17 cellular contexts compared by ENCODE assay signal in the genomic region with DNA sequence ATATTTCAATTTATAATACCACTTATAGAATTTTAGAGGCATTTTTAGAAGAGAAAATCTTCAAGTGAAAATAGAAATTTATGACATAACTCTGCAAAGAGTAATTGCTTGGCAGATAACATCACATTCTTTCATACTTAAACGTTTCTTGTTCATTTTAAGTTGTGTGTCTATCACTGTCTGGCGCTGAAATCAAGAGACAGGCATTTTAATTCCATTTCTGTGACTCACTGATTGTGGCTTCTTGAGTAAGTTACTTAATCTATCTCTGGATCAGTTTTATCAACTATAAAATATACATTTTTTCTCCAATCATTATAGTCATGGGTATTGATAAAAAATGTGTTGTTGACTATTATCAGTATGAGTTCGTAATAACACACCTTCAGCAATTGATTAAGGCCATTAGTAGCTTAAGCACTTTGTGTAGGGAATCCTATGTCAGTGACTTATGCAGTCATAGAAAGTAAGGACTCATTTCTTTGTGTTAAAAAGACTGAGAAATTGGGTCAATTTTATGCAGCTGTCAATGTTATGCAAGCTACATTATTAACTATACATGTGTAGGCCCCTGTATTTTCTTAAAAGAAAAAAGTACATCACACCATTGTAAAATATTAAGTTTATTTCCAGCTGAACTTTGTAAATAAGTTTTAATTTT.
DNase-seq lines count a peak whose midpoint lies in the region; ATAC-seq and TF ChIP-seq lines count a peak whose summit lies in the region.
"Had no signal": no experiment of that assay in that cellular context is flagged by ENCODE, and none has a peak within 500 bp of the region (broad histone marks: within the 10 kb centered on the region; RNA-seq: fewer than 3 reads in every experiment).

No MANE protein-coding gene starts in this region.

- H4K91ac ChIP-seq in IMR-90 (ENCODE audit: insufficient read depth, low read depth, low read length), result no peak overlapping the region
- no peak overlapping the region for H4K91ac ChIP-seq in mesenchymal stem cell (ENCODE audit: low read length)

- no peak overlapping the region for H2BK12ac ChIP-seq in mesenchymal stem cell (ENCODE audit: low read length in 2 of 2)

- H3K14ac ChIP-seq in IMR-90 (replicated peaks; ENCODE audit: low read depth, low read length), result no peak overlapping the region
- no peak overlapping the region for H3K14ac ChIP-seq in mesenchymal stem cell (ENCODE audit: low read length in 2 of 2)

- H4K8ac ChIP-seq in IMR-90 (ENCODE audit: low read depth in 2 of 2, low read length in 2 of 2) (no peak overlapping the region), mesenchymal stem cell (ENCODE audit: low read length) (no peak overlapping the region)

- H4K5ac ChIP-seq in IMR-90 (ENCODE audit: low read depth, low read length), result no peak overlapping the region

- H3K9me3 ChIP-seq in A673 (ENCODE audit: low read depth, low read length, poor library complexity, severe bottlenecking) (no peaks in the 10 kb centered on the region), IMR-90 (ENCODE audit: control insufficient read depth, insufficient read depth, low read length) (peaks cover 4% of the 10 kb centered on the region; the same call in 1 of the 2 replicates), mammary epithelial cell (replicated peaks; ENCODE audit: insufficient read depth, low read length) (no peaks in the 10 kb centered on the region), mesenchymal stem cell (ENCODE audit: control insufficient read depth, low read length) (no peaks in the 10 kb centered on the region), BE2C (no peaks in the 10 kb centered on the region)
- H3K9me3 ChIP-seq: Caco-2, heart left ventricle, Peyer's patch had no signal

- no peak overlapping the region for H2BK20ac ChIP-seq in IMR-90 (ENCODE audit: low read depth, low read length)

- no peaks in the 10 kb centered on the region for H3K79me2 ChIP-seq in mammary epithelial cell (ENCODE audit: insufficient read depth, low read length)

- TF ChIP-seq POLR2A in IMR-90 (IDR thresholded peaks at IDR 0.05; ENCODE audit: low read depth, low read length), result no peak

- in situ Hi-C loops in IMR-90 (cut with MboI; ENCODE audit: low sequenced_read_pairs) (no loop called here), mammary epithelial cell (cut with MboI; ENCODE audit: low sequenced_read_pairs in 2 of 2) (no loop called here)

- H3K27ac ChIP-seq in A673 (ENCODE audit: low read depth, low read length, poor library complexity, severe bottlenecking), result peak overlapping the region; percentile 20
- H3K27ac ChIP-seq in IMR-90 (ENCODE audit: insufficient read depth, low read length), result no peak overlapping the region
- no peak overlapping the region for H3K27ac ChIP-seq in mammary epithelial cell (ENCODE audit: insufficient read depth, low read depth, low read length)
- H3K27ac ChIP-seq in mesenchymal stem cell (ENCODE audit: low read length, poor library complexity, severe bottlenecking), result no peak overlapping the region
- H3K27ac ChIP-seq: heart left ventricle, Peyer's patch had no signal

- dilution Hi-C loops in IMR-90 (cut with HindIII; ENCODE audit: low sequenced_read_pairs, unreplicated experiment), result no loop called here
- dilution Hi-C loops in mammary epithelial cell (cut with HindIII; ENCODE audit: low sequenced_read_pairs), result no loop called here

- H2AK9ac ChIP-seq in IMR-90 (replicated peaks; ENCODE audit: low read depth, low read length, poor library complexity), result no peak overlapping the region

- H2AK5ac ChIP-seq in IMR-90 (ENCODE audit: low read depth, low read length), result no peak overlapping the region
- no peak overlapping the region for H2AK5ac ChIP-seq in mesenchymal stem cell (ENCODE audit: low read length, severe bottlenecking)

- H3K27me3 ChIP-seq in A673 (replicated peaks; ENCODE audit: insufficient read depth, low read depth, low read length, poor library complexity) (no peaks in the 10 kb centered on the region), IMR-90 (ENCODE audit: control insufficient read depth, insufficient read depth, low read length) (no peaks in the 10 kb centered on the region), mammary epithelial cell (ENCODE audit: insufficient read depth, low read length) (no peaks in the 10 kb centered on the region), mesenchymal stem cell (ENCODE audit: control insufficient read depth in 1 of 2, insufficient read depth in 1 of 2, low read length in 2 of 2) (no peaks in the 10 kb centered on the region), BE2C (no peaks in the 10 kb centered on the region)
- H3K27me3 ChIP-seq: heart left ventricle, Peyer's patch had no signal

- no peak overlapping the region for H3K23ac ChIP-seq in IMR-90 (ENCODE audit: low read depth, low read length)
- no peak overlapping the region for H3K23ac ChIP-seq in mesenchymal stem cell (ENCODE audit: low read length in 2 of 2)

- no peak overlapping the region for H2BK120ac ChIP-seq in IMR-90 (ENCODE audit: low read depth, low read length)
- H2BK120ac ChIP-seq in mesenchymal stem cell (ENCODE audit: low read depth, low read length), result no peak overlapping the region

- H3K36me3 ChIP-seq in A673 (ENCODE audit: insufficient read depth, low read length, poor library complexity, severe bottlenecking) (no peaks in the 10 kb centered on the region), IMR-90 (ENCODE audit: control insufficient read depth, insufficient read depth, low read length) (no peaks in the 10 kb centered on the region), mammary epithelial cell (ENCODE audit: insufficient read depth, low read length) (no peaks in the 10 kb centered on the region), mesenchymal stem cell (ENCODE audit: control insufficient read depth in 1 of 2, insufficient read depth in 2 of 2, low read depth in 1 of 2, low read length in 2 of 2) (no peaks in the 10 kb centered on the region), BE2C (no peaks in the 10 kb centered on the region)
- H3K36me3 ChIP-seq: heart left ventricle, Peyer's patch had no signal

- WGBS in IMR-90 (ENCODE audit: extremely low coverage in 2 of 2, insufficient read length in 1 of 2), 2 experiments, result no CpG with 5 or more reads among the region's 3 CpGs
- 34% methylated on average over 3 of the region's 3 CpGs for WGBS in mammary epithelial cell (ENCODE audit: low coverage, missing lambda C conversion rate)
- no CpG with 5 or more reads among the region's 3 CpGs for WGBS in mesenchymal stem cell

- H3K18ac ChIP-seq in IMR-90 (ENCODE audit: low read depth, low read length) (no peak overlapping the region), mesenchymal stem cell (ENCODE audit: low read depth in 1 of 2, low read length in 2 of 2) (no peak overlapping the region)

- H3K56ac ChIP-seq in IMR-90 (ENCODE audit: extremely low read depth, insufficient read depth, low read length), result no peak overlapping the region

- no peak for TF ChIP-seq RAD21 in IMR-90 (IDR thresholded peaks at IDR 0.05; ENCODE audit: low read length)

- H4K20me1 ChIP-seq in IMR-90 (ENCODE audit: insufficient read depth, low read length) (no peaks in the 10 kb centered on the region), mammary epithelial cell (ENCODE audit: insufficient read depth, low read length) (no peaks in the 10 kb centered on the region)

- POLR2A ChIA-PET in A673 (lab: Charles Lee; ENCODE audit: low non-redundant PET), result no interaction called here
- POLR2A ChIA-PET in IMR-90 (lab: Charles Lee; ENCODE audit: unreplicated experiment), result no interaction called here

- H3K79me1 ChIP-seq in IMR-90 (ENCODE audit: low read depth in 1 of 2, low read length in 2 of 2) (no peaks in the 10 kb centered on the region), mesenchymal stem cell (replicated peaks; ENCODE audit: low read length, poor library complexity, severe bottlenecking) (no peaks in the 10 kb centered on the region)

- CTCF ChIA-PET in A673 (lab: Charles Lee), result no interaction called here
- CTCF ChIA-PET in IMR-90 (lab: Yijun Ruan, JAX), result no interaction called here
- CTCF ChIA-PET in mammary epithelial cell (lab: Charles Lee; ENCODE audit: low non-redundant PET), result no interaction called here

- no TSS peak for BruUV-seq in A673 (replicated peaks; lab: Mats Ljungman, UMichigan)
- no TSS peak for BruUV-seq in IMR-90 (replicated peaks; lab: Mats Ljungman, UMichigan)
- BruUV-seq in mammary epithelial cell (replicated peaks; lab: Mats Ljungman, UMichigan), result no TSS peak

- H3K9ac ChIP-seq in IMR-90 (ENCODE audit: low read depth, low read length), result no peak overlapping the region
- no peak overlapping the region for H3K9ac ChIP-seq in mammary epithelial cell (ENCODE audit: insufficient read depth, low read length)
- no peak overlapping the region for H3K9ac ChIP-seq in mesenchymal stem cell (ENCODE audit: low read length)

- TF ChIP-seq CTCF in A673 (conservative IDR thresholded peaks at IDR 0.05; ENCODE audit: low read depth, low read length) (no peak), IMR-90 (conservative IDR thresholded peaks at IDR 0.05; ENCODE audit: low read depth, low read length) (no peak), mammary epithelial cell (conservative IDR thresholded peaks at IDR 0.05 in 1 of 2, IDR thresholded peaks at IDR 0.05 in 1 of 2; ENCODE audit: extremely low read depth in 1 of 2, insufficient read depth in 1 of 2, low read depth in 1 of 2, low read length in 2 of 2) (no peak), BE2C (IDR thresholded peaks at IDR 0.05; ENCODE audit: low read depth, low read length) (no peak)

- H3K4me2 ChIP-seq in IMR-90 (ENCODE audit: low read depth, low read length) (no peak overlapping the region), mammary epithelial cell (ENCODE audit: insufficient read depth, low read depth, low read length) (peak overlapping the region; percentile 16), mesenchymal stem cell (ENCODE audit: low read length, poor library complexity, severe bottlenecking) (no peak overlapping the region)

- H3K9me1 ChIP-seq in IMR-90 (ENCODE audit: insufficient read depth, low read length), result no peaks in the 10 kb centered on the region

- H2AFZ ChIP-seq in IMR-90 (replicated peaks; ENCODE audit: low read length, poor library complexity), result no peak overlapping the region
- H2AFZ ChIP-seq in mammary epithelial cell (ENCODE audit: low read depth, low read length), result no peak overlapping the region
- no peak overlapping the region for H2AFZ ChIP-seq in mesenchymal stem cell (ENCODE audit: low read depth, low read length)

- no peak overlapping the region for H2BK5ac ChIP-seq in IMR-90 (ENCODE audit: low read depth, low read length, poor library complexity, severe bottlenecking)
- no peak overlapping the region for H2BK5ac ChIP-seq in mesenchymal stem cell (ENCODE audit: low read depth, low read length, poor library complexity, severe bottlenecking)

- H3K4ac ChIP-seq in IMR-90 (ENCODE audit: low read depth, low read length) (no peak overlapping the region), mesenchymal stem cell (ENCODE audit: low read depth in 1 of 2, low read length in 2 of 2) (no peak overlapping the region)

- no peak for ATAC-seq in IMR-90 (ENCODE audit: low read depth)
- no peak for ATAC-seq in GM19023 (IDR thresholded peaks at IDR 0.05; ENCODE audit: unreplicated experiment)

- intact Hi-C loops in A673 (cut with micrococcal nuclease; ENCODE audit: unreplicated experiment), result no loop called here
- intact Hi-C loops in IMR-90 (cut with micrococcal nuclease), result no loop called here
- intact Hi-C loops in mammary epithelial cell (cut with micrococcal nuclease), result no loop called here

- peaks cover 13% of the 10 kb centered on the region for H3K4me1 ChIP-seq in A673 (ENCODE audit: insufficient read depth, low read length, poor library complexity, severe bottlenecking)
- H3K4me1 ChIP-seq in IMR-90 (ENCODE audit: control insufficient read depth, insufficient read depth, low read length), result no peaks in the 10 kb centered on the region
- H3K4me1 ChIP-seq in mammary epithelial cell (ENCODE audit: insufficient read depth, low read length), result peaks cover 4% of the 10 kb centered on the region
- no peaks in the 10 kb centered on the region for H3K4me1 ChIP-seq in mesenchymal stem cell (ENCODE audit: control insufficient read depth, insufficient read depth, low read depth, low read length)
- H3K4me1 ChIP-seq in BE2C, result no peaks in the 10 kb centered on the region
- H3K4me1 ChIP-seq: Caco-2, Peyer's patch had no signal

- DNase-seq in A673 (ENCODE audit: low spot score) (peak; percentile 68), IMR-90 (peak; percentile 11), mammary epithelial cell (peak; percentile 44), mesenchymal stem cell (peak; percentile 61), globus pallidus (ENCODE audit: low spot score) (no peak), T-helper 1 cell (no peak), BE2C (no peak)
- DNase-seq: activated B cell treated with CpG ODN at 0.5 μM for 24 hours; activated naive CD4-positive, alpha-beta T cell treated with anti-CD3 and anti-CD28 coated beads, Interleukin-2, amount 10 ng/mL, durations not matched to agents 7 days and 5 days; Caco-2; central memory CD4-positive, alpha-beta T cell; heart left ventricle; NCI-H187; Peyer's patch; posterior cingulate gyrus; substantia nigra had no signal

- no peak overlapping the region for H3K4me3 ChIP-seq in A673 (ENCODE audit: low read depth, low read length, poor library complexity, severe bottlenecking)
- H3K4me3 ChIP-seq in IMR-90 (ENCODE audit: insufficient read depth, low read depth, low read length), result no peak overlapping the region
- H3K4me3 ChIP-seq in mammary epithelial cell (replicated peaks in 1 of 3; ENCODE audit: insufficient read depth in 1 of 3, low read depth in 2 of 3, low read length in 3 of 3), result no peak overlapping the region
- H3K4me3 ChIP-seq in mesenchymal stem cell (ENCODE audit: insufficient read depth in 1 of 2, low read depth in 1 of 2, low read length in 2 of 2), result no peak overlapping the region
- no peak overlapping the region for H3K4me3 ChIP-seq in BE2C (ENCODE audit: low read depth, low read length)
- H3K4me3 ChIP-seq: heart left ventricle, Peyer's patch had no signal

- no peak overlapping the region for H2BK15ac ChIP-seq in IMR-90 (ENCODE audit: low read depth, low read length)
- no peak overlapping the region for H2BK15ac ChIP-seq in mesenchymal stem cell (ENCODE audit: low read depth, poor library complexity, severe bottlenecking)

Comparison
In these comparisons a context has a peak if more than half of its experiments do, and no peak if none do; other contexts are left out.
1. DNase-seq: peak in A673 (single experiment), IMR-90 (single experiment), mammary epithelial cell (single experiment) and mesenchymal stem cell (single experiment); none in globus pallidus (single experiment), T-helper 1 cell (0 of 5) and BE2C (single experiment).